In the genomic region with DNA sequence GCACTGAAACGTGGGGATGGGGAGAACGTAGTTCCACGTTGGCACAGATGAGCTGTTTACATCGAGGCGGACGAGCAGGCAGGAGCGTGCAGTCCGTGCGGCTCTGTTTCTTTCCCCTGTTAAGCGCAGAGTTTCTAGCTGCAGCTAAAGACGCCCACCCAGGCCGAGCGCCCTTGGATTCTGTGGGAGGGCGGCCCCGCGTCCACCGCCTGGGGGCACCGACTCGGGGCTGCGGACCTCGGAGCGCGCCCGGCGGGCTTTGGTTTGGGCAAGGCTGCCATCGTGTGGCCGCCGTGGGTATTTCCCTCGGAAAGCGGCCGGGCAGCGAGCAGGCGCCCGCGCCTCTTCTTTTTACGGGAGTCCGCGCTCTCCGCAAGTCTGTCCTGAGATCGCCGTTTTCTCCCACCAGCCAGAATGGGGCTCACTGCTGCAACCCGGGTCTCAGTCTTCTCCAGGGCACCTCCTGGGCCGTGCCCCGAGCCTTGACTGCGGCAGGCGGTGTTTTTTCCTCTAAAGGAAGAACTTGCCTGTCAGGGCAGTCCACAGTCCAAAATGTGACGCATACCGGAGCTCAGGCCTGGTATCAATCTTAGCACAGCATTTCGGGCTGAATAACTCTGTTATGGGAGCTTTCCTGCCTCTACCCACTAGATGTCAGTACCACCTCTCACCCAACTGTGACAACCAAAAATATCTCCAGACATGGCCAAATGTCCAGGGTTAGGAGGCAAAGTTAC, we compare ENCODE assay signal across 1 cellular context.
TF ChIP-seq lines count a peak whose summit lies in the region.

No MANE protein-coding gene starts in this region.

TF ChIP-seq in HepG2, 621 proteins besides CTCF, POLR2A, EP300 and RAD21 (continued from another document and continues in another):
- no peak for TF ChIP-seq ZNF775 (CRISPR knock-in tag; IDR thresholded peaks at IDR 0.05; ENCODE audit: borderline replicate concordance)
- no peak for TF ChIP-seq RCOR2 (CRISPR knock-in tag; IDR thresholded peaks at IDR 0.05)
- TF ChIP-seq, protein P1, sequence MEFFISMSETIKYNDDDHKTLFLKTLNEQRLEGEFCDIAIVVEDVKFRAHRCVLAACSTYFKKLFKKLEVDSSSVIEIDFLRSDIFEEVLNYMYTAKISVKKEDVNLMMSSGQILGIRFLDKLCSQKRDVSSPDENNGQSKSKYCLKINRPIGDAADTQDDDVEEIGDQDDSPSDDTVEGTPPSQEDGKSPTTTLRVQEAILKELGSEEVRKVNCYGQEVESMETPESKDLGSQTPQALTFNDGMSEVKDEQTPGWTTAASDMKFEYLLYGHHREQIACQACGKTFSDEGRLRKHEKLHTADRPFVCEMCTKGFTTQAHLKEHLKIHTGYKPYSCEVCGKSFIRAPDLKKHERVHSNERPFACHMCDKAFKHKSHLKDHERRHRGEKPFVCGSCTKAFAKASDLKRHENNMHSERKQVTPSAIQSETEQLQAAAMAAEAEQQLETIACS (CRISPR knock-in tag; IDR thresholded peaks at IDR 0.05) = 0 out of 2 replicates have a peak, but pooled peaks have one; percentile 42
- TF ChIP-seq ZNF839 (CRISPR knock-in tag; IDR thresholded peaks at IDR 0.05; ENCODE audit: borderline replicate concordance) = no peak
- no peak for TF ChIP-seq ARNT (IDR thresholded peaks at IDR 0.05)
- TF ChIP-seq ZBTB42 (CRISPR knock-in tag; IDR thresholded peaks at IDR 0.05) = no peak
- TF ChIP-seq, protein P2, sequence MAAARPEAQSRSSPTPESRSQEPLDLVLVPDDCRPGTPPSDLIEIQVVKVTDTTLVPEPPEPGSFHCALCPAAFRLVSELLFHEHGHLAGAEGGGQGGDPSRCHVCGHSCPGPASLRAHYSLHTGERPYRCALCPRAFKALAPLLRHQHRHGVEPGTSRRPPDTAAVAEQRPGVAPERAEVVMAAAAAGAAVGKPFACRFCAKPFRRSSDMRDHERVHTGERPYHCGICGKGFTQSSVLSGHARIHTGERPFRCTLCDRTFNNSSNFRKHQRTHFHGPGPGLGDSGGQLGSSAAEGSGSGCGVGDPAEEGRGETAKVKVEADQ (CRISPR knock-in tag; IDR thresholded peaks at IDR 0.05; ENCODE audit: borderline replicate concordance) = no peak
- no peak for TF ChIP-seq SETDB1 (CRISPR knock-in tag; IDR thresholded peaks at IDR 0.05; ENCODE audit: borderline replicate concordance)
- TF ChIP-seq MED1 (CRISPR knock-in tag; IDR thresholded peaks at IDR 0.05) = no peak
- TF ChIP-seq MAFK (conservative IDR thresholded peaks at IDR 0.05 in 1 of 2, IDR thresholded peaks at IDR 0.05 in 1 of 2; ENCODE audit: low read length in 2 of 2) = no peak
- TF ChIP-seq ZNF674 (CRISPR knock-in tag; IDR thresholded peaks at IDR 0.05; ENCODE audit: low read depth) = no peak
- no peak for TF ChIP-seq ZNF292 (CRISPR knock-in tag; IDR thresholded peaks at IDR 0.05; ENCODE audit: borderline replicate concordance, low read depth)
- TF ChIP-seq, protein P3, sequence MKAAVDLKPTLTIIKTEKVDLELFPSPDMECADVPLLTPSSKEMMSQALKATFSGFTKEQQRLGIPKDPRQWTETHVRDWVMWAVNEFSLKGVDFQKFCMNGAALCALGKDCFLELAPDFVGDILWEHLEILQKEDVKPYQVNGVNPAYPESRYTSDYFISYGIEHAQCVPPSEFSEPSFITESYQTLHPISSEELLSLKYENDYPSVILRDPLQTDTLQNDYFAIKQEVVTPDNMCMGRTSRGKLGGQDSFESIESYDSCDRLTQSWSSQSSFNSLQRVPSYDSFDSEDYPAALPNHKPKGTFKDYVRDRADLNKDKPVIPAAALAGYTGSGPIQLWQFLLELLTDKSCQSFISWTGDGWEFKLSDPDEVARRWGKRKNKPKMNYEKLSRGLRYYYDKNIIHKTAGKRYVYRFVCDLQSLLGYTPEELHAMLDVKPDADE (CRISPR knock-in tag; IDR thresholded peaks at IDR 0.05) = no peak
- TF ChIP-seq, protein P4, sequence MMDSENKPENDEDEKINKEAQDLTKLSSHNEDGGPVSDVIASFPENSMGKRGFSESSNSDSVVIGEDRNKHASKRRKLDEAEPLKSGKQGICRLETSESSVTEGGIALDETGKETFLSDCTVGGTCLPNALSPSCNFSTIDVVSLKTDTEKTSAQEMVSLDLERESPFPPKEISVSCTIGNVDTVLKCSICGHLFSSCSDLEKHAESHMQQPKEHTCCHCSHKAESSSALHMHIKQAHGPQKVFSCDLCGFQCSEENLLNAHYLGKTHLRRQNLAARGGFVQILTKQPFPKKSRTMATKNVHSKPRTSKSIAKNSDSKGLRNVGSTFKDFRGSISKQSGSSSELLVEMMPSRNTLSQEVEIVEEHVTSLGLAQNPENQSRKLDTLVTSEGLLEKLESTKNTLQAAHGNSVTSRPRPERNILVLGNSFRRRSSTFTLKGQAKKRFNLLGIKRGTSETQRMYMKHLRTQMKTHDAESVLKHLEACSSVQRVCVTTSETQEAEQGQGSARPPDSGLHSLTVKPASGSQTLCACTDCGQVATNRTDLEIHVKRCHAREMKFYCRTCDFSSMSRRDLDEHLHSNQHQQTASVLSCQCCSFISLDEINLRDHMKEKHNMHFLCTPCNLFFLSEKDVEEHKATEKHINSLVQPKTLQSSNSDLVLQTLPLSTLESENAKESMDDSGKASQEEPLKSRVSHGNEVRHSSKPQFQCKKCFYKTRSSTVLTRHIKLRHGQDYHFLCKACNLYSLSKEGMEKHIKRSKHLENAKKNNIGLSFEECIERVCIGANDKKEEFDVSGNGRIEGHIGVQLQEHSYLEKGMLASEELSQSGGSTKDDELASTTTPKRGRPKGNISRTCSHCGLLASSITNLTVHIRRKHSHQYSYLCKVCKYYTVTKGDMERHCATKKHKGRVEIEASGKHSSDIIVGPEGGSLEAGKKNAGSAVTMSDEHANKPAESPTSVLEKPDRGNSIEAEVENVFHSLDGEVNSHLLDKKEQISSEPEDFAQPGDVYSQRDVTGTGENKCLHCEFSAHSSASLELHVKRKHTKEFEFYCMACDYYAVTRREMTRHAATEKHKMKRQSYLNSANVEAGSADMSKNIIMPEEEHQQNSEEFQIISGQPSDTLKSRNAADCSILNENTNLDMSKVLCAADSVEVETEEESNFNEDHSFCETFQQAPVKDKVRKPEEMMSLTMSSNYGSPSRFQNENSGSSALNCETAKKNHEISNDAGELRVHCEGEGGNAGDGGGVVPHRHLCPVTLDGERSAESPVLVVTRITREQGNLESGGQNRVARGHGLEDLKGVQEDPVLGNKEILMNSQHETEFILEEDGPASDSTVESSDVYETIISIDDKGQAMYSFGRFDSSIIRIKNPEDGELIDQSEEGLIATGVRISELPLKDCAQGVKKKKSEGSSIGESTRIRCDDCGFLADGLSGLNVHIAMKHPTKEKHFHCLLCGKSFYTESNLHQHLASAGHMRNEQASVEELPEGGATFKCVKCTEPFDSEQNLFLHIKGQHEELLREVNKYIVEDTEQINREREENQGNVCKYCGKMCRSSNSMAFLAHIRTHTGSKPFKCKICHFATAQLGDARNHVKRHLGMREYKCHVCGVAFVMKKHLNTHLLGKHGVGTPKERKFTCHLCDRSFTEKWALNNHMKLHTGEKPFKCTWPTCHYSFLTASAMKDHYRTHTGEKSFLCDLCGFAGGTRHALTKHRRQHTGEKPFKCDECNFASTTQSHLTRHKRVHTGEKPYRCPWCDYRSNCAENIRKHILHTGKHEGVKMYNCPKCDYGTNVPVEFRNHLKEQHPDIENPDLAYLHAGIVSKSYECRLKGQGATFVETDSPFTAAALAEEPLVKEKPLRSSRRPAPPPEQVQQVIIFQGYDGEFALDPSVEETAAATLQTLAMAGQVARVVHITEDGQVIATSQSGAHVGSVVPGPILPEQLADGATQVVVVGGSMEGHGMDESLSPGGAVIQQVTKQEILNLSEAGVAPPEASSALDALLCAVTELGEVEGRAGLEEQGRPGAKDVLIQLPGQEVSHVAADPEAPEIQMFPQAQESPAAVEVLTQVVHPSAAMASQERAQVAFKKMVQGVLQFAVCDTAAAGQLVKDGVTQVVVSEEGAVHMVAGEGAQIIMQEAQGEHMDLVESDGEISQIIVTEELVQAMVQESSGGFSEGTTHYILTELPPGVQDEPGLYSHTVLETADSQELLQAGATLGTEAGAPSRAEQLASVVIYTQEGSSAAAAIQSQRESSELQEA (CRISPR knock-in tag; IDR thresholded peaks at IDR 0.05; ENCODE audit: not compliant biosample characterization) = no peak
- TF ChIP-seq, protein P5, sequence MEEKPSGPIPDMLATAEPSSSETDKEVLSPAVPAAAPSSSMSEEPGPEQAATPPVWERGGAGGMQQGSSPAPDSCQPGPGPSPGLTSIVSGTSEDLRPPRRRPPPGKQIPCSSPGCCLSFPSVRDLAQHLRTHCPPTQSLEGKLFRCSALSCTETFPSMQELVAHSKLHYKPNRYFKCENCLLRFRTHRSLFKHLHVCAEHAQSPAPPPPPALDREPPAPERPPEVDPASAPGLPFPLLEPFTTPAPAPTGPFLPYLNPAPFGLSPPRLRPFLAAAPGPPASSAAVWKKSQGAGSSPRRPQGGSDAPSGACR (CRISPR knock-in tag; IDR thresholded peaks at IDR 0.05) = no peak
- TF ChIP-seq, protein P6, sequence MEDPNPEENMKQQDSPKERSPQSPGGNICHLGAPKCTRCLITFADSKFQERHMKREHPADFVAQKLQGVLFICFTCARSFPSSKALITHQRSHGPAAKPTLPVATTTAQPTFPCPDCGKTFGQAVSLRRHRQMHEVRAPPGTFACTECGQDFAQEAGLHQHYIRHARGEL (CRISPR knock-in tag; IDR thresholded peaks at IDR 0.05) = no peak
- TF ChIP-seq TRIM24 (CRISPR knock-in tag; IDR thresholded peaks at IDR 0.05) = no peak
- peak; percentile 51; the same call in 1 of the 2 replicates for TF ChIP-seq ZBTB7B (CRISPR knock-in tag; IDR thresholded peaks at IDR 0.05)
- no peak for TF ChIP-seq NR2F2 (IDR thresholded peaks at IDR 0.05; ENCODE audit: borderline replicate concordance, low read depth)
- TF ChIP-seq CHD4 (IDR thresholded peaks at IDR 0.05; ENCODE audit: borderline replicate concordance, low read length) = no peak
- TF ChIP-seq PRPF4 (IDR thresholded peaks at IDR 0.05; ENCODE audit: low read depth, low read length, poor library complexity, severe bottlenecking) = no peak
- TF ChIP-seq MIXL1 (CRISPR knock-in tag; IDR thresholded peaks at IDR 0.05) = no peak
- TF ChIP-seq, protein P7, sequence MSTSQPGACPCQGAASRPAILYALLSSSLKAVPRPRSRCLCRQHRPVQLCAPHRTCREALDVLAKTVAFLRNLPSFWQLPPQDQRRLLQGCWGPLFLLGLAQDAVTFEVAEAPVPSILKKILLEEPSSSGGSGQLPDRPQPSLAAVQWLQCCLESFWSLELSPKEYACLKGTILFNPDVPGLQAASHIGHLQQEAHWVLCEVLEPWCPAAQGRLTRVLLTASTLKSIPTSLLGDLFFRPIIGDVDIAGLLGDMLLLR (CRISPR knock-in tag; IDR thresholded peaks at IDR 0.05) = no peak
- TF ChIP-seq, protein P8, sequence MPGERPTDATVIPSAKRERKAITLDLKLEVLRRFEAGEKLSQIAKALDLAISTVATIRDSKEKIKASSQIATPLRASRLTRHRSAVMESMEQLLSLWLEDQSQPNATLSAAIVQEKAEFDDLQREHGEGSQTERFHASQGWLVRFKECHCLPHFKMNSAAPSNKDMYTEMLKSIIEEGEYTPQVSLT (CRISPR knock-in tag; IDR thresholded peaks at IDR 0.05; ENCODE audit: borderline replicate concordance, low read depth) = no peak
- no peak for TF ChIP-seq POLR2AphosphoS2 (IDR thresholded peaks at IDR 0.05; ENCODE audit: low read depth, low read length)
- TF ChIP-seq DNMT3B (CRISPR knock-in tag; conservative IDR thresholded peaks at IDR 0.05) = no peak
- no peak for TF ChIP-seq SNAPC2 (CRISPR knock-in tag; IDR thresholded peaks at IDR 0.05)
- TF ChIP-seq KDM2A (CRISPR knock-in tag; IDR thresholded peaks at IDR 0.05; ENCODE audit: borderline replicate concordance, low read depth) = peak; percentile 85
- TF ChIP-seq, protein P9, sequence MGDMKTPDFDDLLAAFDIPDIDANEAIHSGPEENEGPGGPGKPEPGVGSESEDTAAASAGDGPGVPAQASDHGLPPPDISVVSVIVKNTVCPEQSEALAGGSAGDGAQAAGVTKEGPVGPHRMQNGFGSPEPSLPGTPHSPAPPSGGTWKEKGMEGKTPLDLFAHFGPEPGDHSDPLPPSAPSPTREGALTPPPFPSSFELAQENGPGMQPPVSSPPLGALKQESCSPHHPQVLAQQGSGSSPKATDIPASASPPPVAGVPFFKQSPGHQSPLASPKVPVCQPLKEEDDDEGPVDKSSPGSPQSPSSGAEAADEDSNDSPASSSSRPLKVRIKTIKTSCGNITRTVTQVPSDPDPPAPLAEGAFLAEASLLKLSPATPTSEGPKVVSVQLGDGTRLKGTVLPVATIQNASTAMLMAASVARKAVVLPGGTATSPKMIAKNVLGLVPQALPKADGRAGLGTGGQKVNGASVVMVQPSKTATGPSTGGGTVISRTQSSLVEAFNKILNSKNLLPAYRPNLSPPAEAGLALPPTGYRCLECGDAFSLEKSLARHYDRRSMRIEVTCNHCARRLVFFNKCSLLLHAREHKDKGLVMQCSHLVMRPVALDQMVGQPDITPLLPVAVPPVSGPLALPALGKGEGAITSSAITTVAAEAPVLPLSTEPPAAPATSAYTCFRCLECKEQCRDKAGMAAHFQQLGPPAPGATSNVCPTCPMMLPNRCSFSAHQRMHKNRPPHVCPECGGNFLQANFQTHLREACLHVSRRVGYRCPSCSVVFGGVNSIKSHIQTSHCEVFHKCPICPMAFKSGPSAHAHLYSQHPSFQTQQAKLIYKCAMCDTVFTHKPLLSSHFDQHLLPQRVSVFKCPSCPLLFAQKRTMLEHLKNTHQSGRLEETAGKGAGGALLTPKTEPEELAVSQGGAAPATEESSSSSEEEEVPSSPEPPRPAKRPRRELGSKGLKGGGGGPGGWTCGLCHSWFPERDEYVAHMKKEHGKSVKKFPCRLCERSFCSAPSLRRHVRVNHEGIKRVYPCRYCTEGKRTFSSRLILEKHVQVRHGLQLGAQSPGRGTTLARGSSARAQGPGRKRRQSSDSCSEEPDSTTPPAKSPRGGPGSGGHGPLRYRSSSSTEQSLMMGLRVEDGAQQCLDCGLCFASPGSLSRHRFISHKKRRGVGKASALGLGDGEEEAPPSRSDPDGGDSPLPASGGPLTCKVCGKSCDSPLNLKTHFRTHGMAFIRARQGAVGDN (CRISPR knock-in tag; IDR thresholded peaks at IDR 0.05) = peak; percentile 71
- TF ChIP-seq, protein P10, sequence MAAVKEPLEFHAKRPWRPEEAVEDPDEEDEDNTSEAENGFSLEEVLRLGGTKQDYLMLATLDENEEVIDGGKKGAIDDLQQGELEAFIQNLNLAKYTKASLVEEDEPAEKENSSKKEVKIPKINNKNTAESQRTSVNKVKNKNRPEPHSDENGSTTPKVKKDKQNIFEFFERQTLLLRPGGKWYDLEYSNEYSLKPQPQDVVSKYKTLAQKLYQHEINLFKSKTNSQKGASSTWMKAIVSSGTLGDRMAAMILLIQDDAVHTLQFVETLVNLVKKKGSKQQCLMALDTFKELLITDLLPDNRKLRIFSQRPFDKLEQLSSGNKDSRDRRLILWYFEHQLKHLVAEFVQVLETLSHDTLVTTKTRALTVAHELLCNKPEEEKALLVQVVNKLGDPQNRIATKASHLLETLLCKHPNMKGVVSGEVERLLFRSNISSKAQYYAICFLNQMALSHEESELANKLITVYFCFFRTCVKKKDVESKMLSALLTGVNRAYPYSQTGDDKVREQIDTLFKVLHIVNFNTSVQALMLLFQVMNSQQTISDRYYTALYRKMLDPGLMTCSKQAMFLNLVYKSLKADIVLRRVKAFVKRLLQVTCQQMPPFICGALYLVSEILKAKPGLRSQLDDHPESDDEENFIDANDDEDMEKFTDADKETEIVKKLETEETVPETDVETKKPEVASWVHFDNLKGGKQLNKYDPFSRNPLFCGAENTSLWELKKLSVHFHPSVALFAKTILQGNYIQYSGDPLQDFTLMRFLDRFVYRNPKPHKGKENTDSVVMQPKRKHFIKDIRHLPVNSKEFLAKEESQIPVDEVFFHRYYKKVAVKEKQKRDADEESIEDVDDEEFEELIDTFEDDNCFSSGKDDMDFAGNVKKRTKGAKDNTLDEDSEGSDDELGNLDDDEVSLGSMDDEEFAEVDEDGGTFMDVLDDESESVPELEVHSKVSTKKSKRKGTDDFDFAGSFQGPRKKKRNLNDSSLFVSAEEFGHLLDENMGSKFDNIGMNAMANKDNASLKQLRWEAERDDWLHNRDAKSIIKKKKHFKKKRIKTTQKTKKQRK (IDR thresholded peaks at IDR 0.05; ENCODE audit: low read length) = no peak
- no peak for TF ChIP-seq RBFOX2 (IDR thresholded peaks at IDR 0.05; ENCODE audit: low read depth, low read length)
- TF ChIP-seq TSC22D2 (CRISPR knock-in tag; IDR thresholded peaks at IDR 0.05; ENCODE audit: borderline replicate concordance) = no peak
- no peak for TF ChIP-seq ZNF282 (IDR thresholded peaks at IDR 0.05; ENCODE audit: partially characterized antibody)
- no peak for TF ChIP-seq ZSCAN12 (CRISPR knock-in tag; IDR thresholded peaks at IDR 0.05)
